Comparison of ENCODE assay signal across 8 cellular contexts in the genomic region with DNA sequence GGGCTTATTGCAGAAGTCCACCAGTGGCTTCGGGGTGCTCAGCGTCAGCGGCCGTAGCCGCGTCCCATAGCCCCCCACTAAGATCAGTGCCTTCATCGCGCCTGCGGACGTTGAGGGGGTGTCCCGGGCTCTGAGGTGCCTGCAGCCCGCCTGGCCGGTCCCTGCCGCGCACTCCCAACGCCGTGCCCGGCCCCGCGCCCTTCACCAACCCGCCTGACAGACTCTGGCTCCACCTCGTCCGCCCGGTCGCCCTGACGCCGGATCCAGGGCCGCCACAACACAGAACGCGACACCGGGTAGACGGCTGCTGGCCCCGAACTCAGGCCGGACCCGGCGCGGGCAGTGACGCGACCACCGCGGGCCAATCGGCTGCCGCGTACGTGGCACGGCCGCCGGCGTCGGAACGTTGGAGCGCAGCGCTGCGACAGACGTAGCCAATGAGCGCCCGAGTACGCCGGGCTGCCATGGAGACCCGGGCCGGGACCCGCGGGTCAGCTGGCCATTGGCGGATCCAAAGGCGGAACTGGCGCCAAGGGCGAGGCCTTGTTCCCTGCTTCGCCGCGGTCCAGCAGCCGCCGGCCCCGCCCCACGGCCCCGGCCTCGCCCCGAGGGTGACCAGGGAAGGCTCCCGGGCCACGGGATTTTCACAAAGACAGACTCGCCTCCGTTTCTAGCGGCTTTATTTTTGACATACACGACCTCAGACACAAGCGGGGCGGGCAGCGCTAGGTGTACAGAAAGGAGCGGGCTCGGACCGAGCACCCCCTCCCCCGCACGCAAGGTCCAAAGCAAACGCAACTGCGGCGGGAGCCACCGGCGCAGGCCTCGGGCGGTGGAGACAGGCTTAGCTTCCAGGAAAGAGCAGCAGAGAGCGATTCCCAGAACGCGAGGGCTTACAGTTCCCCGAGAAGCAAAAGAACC. TPM values are rescaled to one million over a fixed set of nuclear protein-coding genes. Genes with fewer than 3 reads are reported as not detected.
A peak's percentile ranks its signal among the peaks of the same experiment; 100 is the strongest.
DNase-seq lines count a peak whose midpoint lies in the region; ATAC-seq and TF ChIP-seq lines count a peak whose summit lies in the region.

A gene (minus strand): TSS at position 321 of the 921 bp plus-strand sequence. CDS start 225 bp downstream, at position 96.

- H3K36me3 ChIP-seq in KMS-11 (ENCODE audit: insufficient read depth) (no peaks in the 10 kb centered on the region), Panc1 (ENCODE audit: control insufficient read depth, insufficient read depth, low read length) (peaks cover 3% of the 10 kb centered on the region), mucosa of stomach (ENCODE audit: control insufficient read depth, insufficient read depth, low read length) (peaks cover 15% of the 10 kb centered on the region)

- peak within 1 kb of the TSS; percentile 96 for H3K4me3 Mint-ChIP-seq in activated T-cell treated with anti-CD3 and anti-CD28 coated beads, Interleukin-2, amount 50 U/mL, for 24 hours

- peak within 1 kb of the TSS; percentile 97 for H3K27ac Mint-ChIP-seq in activated T-cell treated with anti-CD3 and anti-CD28 coated beads, Interleukin-2, amount 50 U/mL, for 24 hours

- DNase-seq in DMS79 (lab: John Stamatoyannopoulos, UW) (peak; percentile 75), Panc1 (ENCODE audit: low read depth, low spot score) (peak; percentile 48), erythroblast (lab: John Stamatoyannopoulos, UW) (peak; percentile 97)
- peak; percentile 95 for DNase-seq in activated T-cell treated with anti-CD3 and anti-CD28 coated beads, Interleukin-2, amount 50 U/mL, for 24 hours
- peak; percentile 95 for DNase-seq in stimulated activated CD8-positive, alpha-beta memory T cell treated with anti-CD3 and anti-CD28 coated beads, Interleukin-4, amount 100 ng/mL, for 48 hours

- H3K27ac ChIP-seq in KMS-11, result peak within 1 kb of the TSS; percentile 93
- peak within 1 kb of the TSS; percentile 90 for H3K27ac ChIP-seq in Panc1 (ENCODE audit: low read length)

- TF ChIP-seq POLR2A in erythroblast (IDR thresholded peaks at IDR 0.05; ENCODE audit: low read length), result peak; percentile 66

- H3K4me3 ChIP-seq in KMS-11 (IDR thresholded peaks at IDR 0.05; ENCODE audit: insufficient read depth, low read depth, low read length) (no peak within 1 kb of the TSS), Panc1 (ENCODE audit: low read depth in 2 of 2, low read length in 2 of 2) (peak within 1 kb of the TSS; percentile 72 to 89), mucosa of stomach (ENCODE audit: low read length) (peak within 1 kb of the TSS; percentile 87)

- peaks cover 14% of the 10 kb centered on the region for H3K4me1 ChIP-seq in KMS-11 (ENCODE audit: low read depth, poor library complexity, severe bottlenecking)
- H3K4me1 ChIP-seq in Panc1 (ENCODE audit: control insufficient read depth, insufficient read depth, low read length), result peaks cover 16% of the 10 kb centered on the region
- peaks cover 55% of the 10 kb centered on the region for H3K4me1 ChIP-seq in mucosa of stomach (ENCODE audit: control insufficient read depth, insufficient read depth, low read length)

- peaks cover 51% of the 10 kb centered on the region for H3K4me1 Mint-ChIP-seq in activated T-cell treated with anti-CD3 and anti-CD28 coated beads, Interleukin-2, amount 50 U/mL, for 24 hours (ENCODE audit: low read depth)

- peaks cover 9% of the 10 kb centered on the region; the same call in 1 of the 2 replicates for H3K79me2 ChIP-seq in KMS-11 (ENCODE audit: insufficient read depth, low read depth)

- peak within 1 kb of the TSS; percentile 91 for H3K4me2 ChIP-seq in KMS-11

- no peak for TF ChIP-seq CTCF in KMS-11 (conservative IDR thresholded peaks at IDR 0.05; ENCODE audit: low read depth, low read length)
- no peak for TF ChIP-seq CTCF in Panc1 (IDR thresholded peaks at IDR 0.05)

- intact Hi-C loops in Panc1 (cut with micrococcal nuclease; ENCODE audit: unreplicated experiment), result no loop called here

- H3K36me3 Mint-ChIP-seq in activated T-cell treated with anti-CD3 and anti-CD28 coated beads, Interleukin-2, amount 50 U/mL, for 24 hours (ENCODE audit: low read depth), result peaks cover 78% of the 10 kb centered on the region

- POLR2A ChIA-PET in Panc1 (lab: Charles Lee), result no interaction called here

- in situ Hi-C loops in Panc1 (cut with HindIII; ENCODE audit: low pct_unique_long_range_greater_than_20kb, low sequenced_read_pairs), result no loop called here

- BruUV-seq in Panc1 (replicated peaks; lab: Mats Ljungman, UMichigan), result TSS peak; percentile 73

- H2AFZ ChIP-seq in KMS-11 (ENCODE audit: low read depth), result peak within 1 kb of the TSS; percentile 41; the same call in 1 of the 2 replicates

- H3K27me3 ChIP-seq in KMS-11 (ENCODE audit: insufficient read depth, low read depth), result no peaks in the 10 kb centered on the region
- no peaks in the 10 kb centered on the region for H3K27me3 ChIP-seq in Panc1 (ENCODE audit: control insufficient read depth, insufficient read depth, low read length)
- no peaks in the 10 kb centered on the region for H3K27me3 ChIP-seq in mucosa of stomach (ENCODE audit: control insufficient read depth, insufficient read depth, low read length)

- no peaks in the 10 kb centered on the region for H3K9me3 Mint-ChIP-seq in activated T-cell treated with anti-CD3 and anti-CD28 coated beads, Interleukin-2, amount 50 U/mL, for 24 hours

- no peaks in the 10 kb centered on the region for H3K27me3 Mint-ChIP-seq in activated T-cell treated with anti-CD3 and anti-CD28 coated beads, Interleukin-2, amount 50 U/mL, for 24 hours

- CTCF ChIA-PET in Panc1 (lab: Charles Lee), result interaction anchor here (0.6 kb wide), 1 partner anchor 118 kb away, joined by 3 read pairs; no protein-coding TSS in a partner anchor

- H3K9ac ChIP-seq in KMS-11 (peak within 1 kb of the TSS; percentile 91), mucosa of stomach (ENCODE audit: low read length) (peak within 1 kb of the TSS; percentile 94)

- no peaks in the 10 kb centered on the region for H3K9me3 ChIP-seq in Panc1 (ENCODE audit: control insufficient read depth, insufficient read depth, low read depth, low read length)
- H3K9me3 ChIP-seq in mucosa of stomach (ENCODE audit: control insufficient read depth, low read length), result no peaks in the 10 kb centered on the region

- ATAC-seq in GM21737 (IDR thresholded peaks at IDR 0.05; ENCODE audit: unreplicated experiment), result peak; percentile 76
- peak; percentile 90 for ATAC-seq in Panc1

- H4K20me1 ChIP-seq in KMS-11 (ENCODE audit: insufficient read depth), result no peaks in the 10 kb centered on the region

RNA-seq across cellular contexts. Expression of the gene that starts here (rescaled TPM):
- 28.4 TPM for total RNA-seq in Panc1 (2021; ENCODE audit: unreplicated experiment)
- 29.6 TPM for polyA plus RNA-seq in Panc1 (2012; ENCODE audit: insufficient read length)
